In the genomic region with DNA sequence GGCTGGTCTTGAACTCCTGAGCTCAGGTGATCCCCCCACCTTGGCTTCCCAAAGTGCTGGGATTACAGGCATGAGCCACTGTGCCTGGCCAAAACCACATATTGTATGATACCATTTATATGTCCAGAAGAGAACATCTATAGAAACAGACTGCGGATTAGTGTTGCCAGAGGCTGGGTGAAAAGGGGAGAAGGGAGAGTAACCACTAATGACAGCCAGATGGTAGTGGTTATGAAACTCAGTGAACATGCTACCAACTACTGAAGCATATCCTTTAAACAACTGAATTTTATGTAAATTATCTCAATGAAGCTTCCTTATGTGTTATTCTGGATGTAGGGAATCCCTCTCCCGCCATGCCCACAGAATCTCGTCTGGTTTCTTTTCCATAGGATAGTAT, we compare ENCODE assay signal across 16 cellular contexts. TPM values are rescaled to one million over a fixed set of nuclear protein-coding genes. Genes with fewer than 3 reads are reported as not detected.
DNase-seq lines count a peak whose midpoint lies in the region; ATAC-seq, FAIRE-seq and TF ChIP-seq lines count a peak whose summit lies in the region.
"Had no signal": no experiment of that assay in that cellular context is flagged by ENCODE, and none has a peak within 500 bp of the region (broad histone marks: within the 10 kb centered on the region; RNA-seq: fewer than 3 reads in every experiment).

No MANE protein-coding gene starts in this region.

- H3K36me3 Mint-ChIP-seq in stimulated activated memory B cell treated with anti-CD40 and anti-IgM and Interleukin-4, amounts not matched to agents 10 μg/mL and 1 μg/mL and 100 μg/mL, for 72 hours, result peaks cover 21% of the 10 kb centered on the region

- WGBS in neuronal stem cell (ENCODE audit: extremely low coverage in 2 of 2, insufficient read length in 2 of 2, insufficient replicate concordance in 1 of 2), 2 donors, result no CpG with 5 or more reads among the region's 3 CpGs

- no peak overlapping the region for H2BK12ac ChIP-seq in neuronal stem cell (ENCODE audit: low read length)

- H3K36me3 ChIP-seq in SU-DHL-6 (ENCODE audit: low read length) (no peaks in the 10 kb centered on the region), neuronal stem cell (replicated peaks in 1 of 2; ENCODE audit: control insufficient read depth in 2 of 2, insufficient read depth in 2 of 2, low read length in 2 of 2) (no peaks in the 10 kb centered on the region)
- H3K36me3 ChIP-seq: pancreas, Peyer's patch had no signal

- H2AK5ac ChIP-seq in neuronal stem cell (ENCODE audit: low read depth, low read length), result no peak overlapping the region

- H3K4ac ChIP-seq in neuronal stem cell (ENCODE audit: low read length), result no peak overlapping the region

- H3K18ac ChIP-seq in neuronal stem cell (ENCODE audit: low read length), result no peak overlapping the region

- H3K4me1 Mint-ChIP-seq in stimulated activated memory B cell treated with anti-CD40 and anti-IgM and Interleukin-4, amounts not matched to agents 10 μg/mL and 1 μg/mL and 100 μg/mL, for 72 hours, result peaks cover 94% of the 10 kb centered on the region

- H4K8ac ChIP-seq in neuronal stem cell (ENCODE audit: low read depth, low read length), result no peak overlapping the region

- H3K27ac ChIP-seq in SU-DHL-6 (ENCODE audit: low read depth, low read length), result peak overlapping the region; percentile 99
- no peak overlapping the region for H3K27ac ChIP-seq in neuronal stem cell (replicated peaks; ENCODE audit: low read length)
- H3K27ac ChIP-seq: heart right ventricle, HL-60, pancreas had no signal

- H3K9me2 ChIP-seq in SU-DHL-6 (replicated peaks; ENCODE audit: insufficient read depth, low read length), result no peaks in the 10 kb centered on the region

- no peak overlapping the region for H2BK15ac ChIP-seq in neuronal stem cell (ENCODE audit: low read length)

- peaks cover 0 to 8% of the 10 kb centered on the region in 2 donors for H3K4me1 ChIP-seq in neuronal stem cell (ENCODE audit: control insufficient read depth in 2 of 2, insufficient read depth in 1 of 2, low read depth in 1 of 2, low read length in 2 of 2)
- H3K4me1 ChIP-seq: pancreas had no signal

- no peak for TF ChIP-seq CTCF in SU-DHL-6 (IDR thresholded peaks at IDR 0.05; ENCODE audit: insufficient read depth, low read length, poor library complexity, severe bottlenecking)

- no peak overlapping the region for H4K91ac ChIP-seq in neuronal stem cell (ENCODE audit: low read depth, low read length, poor library complexity)

- H3K23ac ChIP-seq in neuronal stem cell (ENCODE audit: low read depth, low read length, poor library complexity), result no peak overlapping the region

- no peaks in the 10 kb centered on the region for H3K27me3 Mint-ChIP-seq in stimulated activated memory B cell treated with anti-CD40 and anti-IgM and Interleukin-4, amounts not matched to agents 10 μg/mL and 1 μg/mL and 100 μg/mL, for 72 hours
- H3K27me3 Mint-ChIP-seq: activated naive CD8-positive, alpha-beta T cell treated with anti-CD3 and anti-CD28 coated beads, Interleukin-2, amount 10 ng/mL, durations not matched to agents 7 days and 5 days had no signal

- DNase-seq in GM12892 (ENCODE audit: insufficient read length) (no peak), neuronal stem cell (ENCODE audit: low spot score) (no peak)
- DNase-seq: activated CD4-positive, alpha-beta T cell treated with anti-CD3 and anti-CD28 coated beads for 48 hours; activated naive CD8-positive, alpha-beta T cell treated with anti-CD3 and anti-CD28 coated beads, Interleukin-2, amount 10 ng/mL, durations not matched to agents 7 days and 5 days; activated T-cell treated with anti-CD3 and anti-CD28 coated beads, Interleukin-2, amount 50 U/mL, for 4 hours; cerebellar nuclear complex; heart right ventricle; pancreas; Peyer's patch; small intestine had no signal

- H3K4me2 ChIP-seq in SU-DHL-6 (ENCODE audit: low read depth, low read length, poor library complexity, severe bottlenecking) (peak overlapping the region; percentile 77), neuronal stem cell (ENCODE audit: insufficient read depth, low read length, poor library complexity, severe bottlenecking) (no peak overlapping the region)

- H2AFZ ChIP-seq in SU-DHL-6 (ENCODE audit: low read depth, low read length, severe bottlenecking) (no peak overlapping the region), neuronal stem cell (ENCODE audit: low read length) (no peak overlapping the region)

- H3K9me3 ChIP-seq in SU-DHL-6 (ENCODE audit: insufficient read depth, low read length), result no peaks in the 10 kb centered on the region
- H3K9me3 ChIP-seq in neuronal stem cell (replicated peaks in 1 of 2; ENCODE audit: control insufficient read depth in 2 of 2, insufficient read depth in 1 of 2, low read depth in 1 of 2, low read length in 2 of 2), result no peaks in the 10 kb centered on the region
- H3K9me3 ChIP-seq: heart right ventricle, pancreas, Peyer's patch had no signal

- H3K9ac ChIP-seq in SU-DHL-6 (ENCODE audit: low read length) (peak overlapping the region; percentile 60), neuronal stem cell (ENCODE audit: low read depth, low read length, poor library complexity) (no peak overlapping the region)

- no peaks in the 10 kb centered on the region for H4K20me1 ChIP-seq in SU-DHL-6 (ENCODE audit: low read depth, low read length)

- no peaks in the 10 kb centered on the region for H3K27me3 ChIP-seq in SU-DHL-6 (ENCODE audit: low read length)
- H3K27me3 ChIP-seq in neuronal stem cell (ENCODE audit: control insufficient read depth in 3 of 3, insufficient read depth in 3 of 3, low read depth in 1 of 3, low read length in 3 of 3), result no peaks in the 10 kb centered on the region
- H3K27me3 ChIP-seq: heart right ventricle, pancreas, Peyer's patch had no signal

- peaks cover 58% of the 10 kb centered on the region for H3K79me2 ChIP-seq in SU-DHL-6 (ENCODE audit: insufficient read depth, low read length)

- H3K4me3 Mint-ChIP-seq in stimulated activated memory B cell treated with anti-CD40 and anti-IgM and Interleukin-4, amounts not matched to agents 10 μg/mL and 1 μg/mL and 100 μg/mL, for 72 hours, result peak overlapping the region; percentile 74
- H3K4me3 Mint-ChIP-seq: activated naive CD8-positive, alpha-beta T cell treated with anti-CD3 and anti-CD28 coated beads, Interleukin-2, amount 10 ng/mL, durations not matched to agents 7 days and 5 days; activated T-cell treated with anti-CD3 and anti-CD28 coated beads, Interleukin-2, amount 50 U/mL, for 4 hours had no signal

- H2BK5ac ChIP-seq in neuronal stem cell (ENCODE audit: low read length), result no peak overlapping the region

- H3K9me3 Mint-ChIP-seq in stimulated activated memory B cell treated with anti-CD40 and anti-IgM and Interleukin-4, amounts not matched to agents 10 μg/mL and 1 μg/mL and 100 μg/mL, for 72 hours, result no peaks in the 10 kb centered on the region
- H3K9me3 Mint-ChIP-seq: activated naive CD8-positive, alpha-beta T cell treated with anti-CD3 and anti-CD28 coated beads, Interleukin-2, amount 10 ng/mL, durations not matched to agents 7 days and 5 days; activated T-cell treated with anti-CD3 and anti-CD28 coated beads, Interleukin-2, amount 50 U/mL, for 4 hours had no signal

- H3K4me3 ChIP-seq in SU-DHL-6 (ENCODE audit: insufficient read depth, low read length, poor library complexity, severe bottlenecking) (no peak overlapping the region), neuronal stem cell (ENCODE audit: low read length in 2 of 2) (no peak overlapping the region)
- H3K4me3 ChIP-seq: heart right ventricle, pancreas, Peyer's patch had no signal

- no peak for TF ChIP-seq POLR2A in GM12892 (IDR thresholded peaks at IDR 0.05; ENCODE audit: low read depth, low read length)

- H3K79me1 ChIP-seq in neuronal stem cell (ENCODE audit: low read depth, low read length), result no peaks in the 10 kb centered on the region

- H3K27ac Mint-ChIP-seq in stimulated activated memory B cell treated with anti-CD40 and anti-IgM and Interleukin-4, amounts not matched to agents 10 μg/mL and 1 μg/mL and 100 μg/mL, for 72 hours, result peak overlapping the region; percentile 94
- H3K27ac Mint-ChIP-seq: activated naive CD8-positive, alpha-beta T cell treated with anti-CD3 and anti-CD28 coated beads, Interleukin-2, amount 10 ng/mL, durations not matched to agents 7 days and 5 days had no signal

- no peak overlapping the region for H2BK120ac ChIP-seq in neuronal stem cell (ENCODE audit: low read depth, low read length)

- FAIRE-seq in GM12892 (lab: Jason Lieb, UNC), result peak; percentile 86
- FAIRE-seq: pancreas, small intestine had no signal

- H3K14ac ChIP-seq in neuronal stem cell (ENCODE audit: low read length), result no peak overlapping the region

- H3F3A ChIP-seq in SU-DHL-6 (ENCODE audit: insufficient read depth), result peaks cover 49% of the 10 kb centered on the region

- ATAC-seq in HG03571 (IDR thresholded peaks at IDR 0.05; ENCODE audit: unreplicated experiment) (peak; percentile 57), HG03045 (IDR thresholded peaks at IDR 0.05; ENCODE audit: unreplicated experiment) (no peak), HG03565 (IDR thresholded peaks at IDR 0.05; ENCODE audit: unreplicated experiment) (no peak)
- peak; percentile 75 for ATAC-seq in stimulated activated memory B cell treated with anti-CD40 and anti-IgM and Interleukin-4, amounts not matched to agents 10 μg/mL and 1 μg/mL and 100 μg/mL, for 72 hours
- ATAC-seq: activated T-cell treated with anti-CD3 and anti-CD28 coated beads, Interleukin-2, amount 50 U/mL, for 4 hours; heart right ventricle; pancreas had no signal

RNA-seq across cellular contexts. Expression of a gene that starts 15.7 kb away (rescaled TPM):
- 15.8 TPM for polyA plus RNA-seq in GM12892 (2012; ENCODE audit: missing spikeins)
- 5.6 TPM for polyA plus RNA-seq in neuronal stem cell (2013, experiment 1 of 2)
- 5.7 TPM for polyA plus RNA-seq in neuronal stem cell (2013, experiment 2 of 2)

Comparison
In these comparisons a context has a peak if more than half of its experiments do, and no peak if none do; other contexts are left out.
1. ATAC-seq: peak in HG03571 (single experiment) and stimulated activated memory B cell treated with anti-CD40 and anti-IgM and Interleukin-4, amounts not matched to agents 10 μg/mL and 1 μg/mL and 100 μg/mL, for 72 hours (single experiment); none in HG03045 (single experiment) and HG03565 (single experiment).